Comparison of ENCODE assay signal across 13 cellular contexts in genomic region chr7:139362981-139363380, GRCh38. TPM values are rescaled to one million over a fixed set of nuclear protein-coding genes. Genes with fewer than 3 reads are reported as not detected.
DNase-seq lines count a peak whose midpoint lies in the region; ATAC-seq, FAIRE-seq and TF ChIP-seq lines count a peak whose summit lies in the region.
"Had no signal": no experiment of that assay in that cellular context is flagged by ENCODE, and none has a peak within 500 bp of the region (broad histone marks: within the 10 kb centered on the region; RNA-seq: fewer than 3 reads in every experiment).

No MANE protein-coding gene starts in this region.

- H3K4me1 Mint-ChIP-seq in activated CD8-positive, alpha-beta T cell treated with anti-CD3 and anti-CD28 coated beads, Interleukin-2, amount 10 ng/mL, durations not matched to agents 7 days and 5 days (ENCODE audit: low read depth), result peaks cover 49% of the 10 kb centered on the region
- peaks cover 54 to 81% of the 10 kb centered on the region in 2 donors for H3K4me1 Mint-ChIP-seq in immature natural killer cell

- H3K9me3 Mint-ChIP-seq in activated CD8-positive, alpha-beta T cell treated with anti-CD3 and anti-CD28 coated beads, Interleukin-2, amount 10 ng/mL, durations not matched to agents 7 days and 5 days (ENCODE audit: insufficient read depth), result no peaks in the 10 kb centered on the region
- no peaks in the 10 kb centered on the region for H3K9me3 Mint-ChIP-seq in immature natural killer cell

- DNase-seq in A549 (ENCODE audit: low read depth in 1 of 2, low spot score in 1 of 2), result no peak
- no peak for DNase-seq in activated CD8-positive, alpha-beta T cell treated with anti-CD3 and anti-CD28 coated beads, Interleukin-2, amount 10 ng/mL, durations not matched to agents 7 days and 5 days
- no peak for DNase-seq in immature natural killer cell
- DNase-seq in sigmoid colon, result no peak
- no peak for DNase-seq in SW480 (ENCODE audit: low spot score)
- DNase-seq in activated CD4-positive, alpha-beta T cell treated with anti-CD3 and anti-CD28 coated beads, Interleukin-2, amount 50 U/mL, for 48 hours, result no peak
- DNase-seq: C1 segment of cervical spinal cord, islet precursor cell, pancreas had no signal

- H3K36me3 ChIP-seq in HEK293 (ENCODE audit: control insufficient read depth in 2 of 2, insufficient read depth in 1 of 2, low read length in 2 of 2) (peaks cover 0 to 41% of the 10 kb centered on the region in 2 experiments; a peak in 1 of 3 replicates), sigmoid colon (peaks cover 0 to 11% (median 0%) of the 10 kb centered on the region in 4 donors)

- H3K4me3 Mint-ChIP-seq in activated CD8-positive, alpha-beta T cell treated with anti-CD3 and anti-CD28 coated beads, Interleukin-2, amount 10 ng/mL, durations not matched to agents 7 days and 5 days, result peak overlapping the region; percentile 40
- peak overlapping the region in 2 of 5 donors; percentile 7 to 23 for H3K4me3 Mint-ChIP-seq in immature natural killer cell

- H3K27ac Mint-ChIP-seq in activated CD8-positive, alpha-beta T cell treated with anti-CD3 and anti-CD28 coated beads, Interleukin-2, amount 10 ng/mL, durations not matched to agents 7 days and 5 days, result peak overlapping the region; percentile 73
- peak overlapping the region in 5 of 6 donors; percentile 4 to 70 (median 41) for H3K27ac Mint-ChIP-seq in immature natural killer cell

- no peaks in the 10 kb centered on the region for H3K9me3 ChIP-seq in A549
- no peaks in the 10 kb centered on the region for H3K9me3 ChIP-seq in HEK293 (ENCODE audit: control insufficient read depth, insufficient read depth, low read depth, low read length)
- no peaks in the 10 kb centered on the region for H3K9me3 ChIP-seq in sigmoid colon
- H3K9me3 ChIP-seq: esophagus muscularis mucosa, pancreas had no signal

- H3K4me2 ChIP-seq in A549, result peak overlapping the region; percentile 82

- peaks cover 49% of the 10 kb centered on the region for H3K36me3 Mint-ChIP-seq in activated CD8-positive, alpha-beta T cell treated with anti-CD3 and anti-CD28 coated beads, Interleukin-2, amount 10 ng/mL, durations not matched to agents 7 days and 5 days (ENCODE audit: low read depth)
- H3K36me3 Mint-ChIP-seq in immature natural killer cell, result peaks cover 0 to 4% (median 0%) of the 10 kb centered on the region in 3 donors

- no peaks in the 10 kb centered on the region for H3K27me3 ChIP-seq in sigmoid colon
- H3K27me3 ChIP-seq: esophagus muscularis mucosa, pancreas had no signal

- CTCF ChIA-PET in A549 (lab: Yijun Ruan, JAX) (no interaction called here), HEK293 (lab: Yijun Ruan, JAX) (no interaction called here)
- CTCF ChIA-PET in activated CD8-positive, alpha-beta T cell treated with anti-CD3 and anti-CD28 coated beads, Interleukin-2, amount 10 ng/mL, durations not matched to agents 7 days and 5 days (lab: Charles Lee), result interaction anchor here (0.8 kb wide), 1 partner anchor 235 kb away, joined by 3 read pairs; no protein-coding TSS in a partner anchor

- POLR2A ChIA-PET in A549 (lab: Yijun Ruan, JAX), result no interaction called here
- POLR2A ChIA-PET in HEK293 (lab: Yijun Ruan, JAX), result no interaction called here
- POLR2A ChIA-PET in activated CD8-positive, alpha-beta T cell treated with anti-CD3 and anti-CD28 coated beads, Interleukin-2, amount 10 ng/mL, durations not matched to agents 7 days and 5 days (lab: Charles Lee), result no interaction called here

- FAIRE-seq in A549 (lab: Jason Lieb, UNC), result no peak
- FAIRE-seq: pancreas, RCC 7860 had no signal

- TF ChIP-seq CTCF in A549 (IDR thresholded peaks at IDR 0.05) (no peak), HEK293 (tag by site-specific recombination; IDR thresholded peaks at IDR 0.05) (no peak), sigmoid colon (IDR thresholded peaks at IDR 0.05) (no peak)

- TF ChIP-seq RAD21 in A549 (conservative IDR thresholded peaks at IDR 0.05 in 1 of 2, IDR thresholded peaks at IDR 0.05 in 1 of 2), result no peak

- no peaks in the 10 kb centered on the region for H3K27me3 Mint-ChIP-seq in activated CD8-positive, alpha-beta T cell treated with anti-CD3 and anti-CD28 coated beads, Interleukin-2, amount 10 ng/mL, durations not matched to agents 7 days and 5 days (ENCODE audit: low read depth)
- H3K27me3 Mint-ChIP-seq in immature natural killer cell (ENCODE audit: low read depth in 3 of 3), result peaks cover 6 to 25% (median 19%) of the 10 kb centered on the region in 3 donors

- ATAC-seq in A549 (no peak), HG02623 (IDR thresholded peaks at IDR 0.05; ENCODE audit: unreplicated experiment) (no peak)
- ATAC-seq in activated CD8-positive, alpha-beta T cell treated with anti-CD3 and anti-CD28 coated beads, Interleukin-2, amount 10 ng/mL, durations not matched to agents 7 days and 5 days, result no peak
- ATAC-seq: pancreas had no signal

- H3K4me3 ChIP-seq in A549 (no peak overlapping the region), HEK293 (ENCODE audit: low read depth, low read length) (no peak overlapping the region), sigmoid colon (no peak overlapping the region)
- H3K4me3 ChIP-seq: esophagus muscularis mucosa, pancreas had no signal

- TF ChIP-seq POLR2A in A549 (IDR thresholded peaks at IDR 0.05; ENCODE audit: low read length) (no peak), sigmoid colon (IDR thresholded peaks at IDR 0.05) (no peak)

- peaks cover 30% of the 10 kb centered on the region for H3K4me1 ChIP-seq in A549
- H3K4me1 ChIP-seq in HEK293 (ENCODE audit: control insufficient read depth, insufficient read depth, low read length), result peaks cover 7% of the 10 kb centered on the region; the same call in 1 of the 2 replicates
- H3K4me1 ChIP-seq in sigmoid colon, result peaks cover 0 to 70% (median 57%) of the 10 kb centered on the region in 4 donors

- WGBS in A549 (ENCODE audit: missing lambda C conversion rate), result 88% methylated on average over 6 of the region's 6 CpGs
- WGBS in sigmoid colon, 2 donors, result 93 to 94% methylated on average over 6 of the region's 6 CpGs

- intact Hi-C loops in sigmoid colon (cut with DNase I), result loop anchor here (5.0 kb wide), 1 partner anchor 814 kb away; the partner anchor contains the start of gene KDM7A

- TF ChIP-seq EP300 in A549 (IDR thresholded peaks at IDR 0.05) (no peak), sigmoid colon (IDR thresholded peaks at IDR 0.05) (no peak)

- H3K27ac ChIP-seq in A549 (no peak overlapping the region), HEK293 (ENCODE audit: extremely low read depth, low read depth, low read length) (no peak overlapping the region), sigmoid colon (no peak overlapping the region)
- H3K27ac ChIP-seq: esophagus muscularis mucosa, pancreas had no signal

TF ChIP-seq in A549, 52 proteins besides CTCF, POLR2A, EP300 and RAD21 (continues in another document):
- TF ChIP-seq KDM1A (IDR thresholded peaks at IDR 0.05; ENCODE audit: low read depth) (no peak), JUNB (IDR thresholded peaks at IDR 0.05) (no peak), ZC3H11A (IDR thresholded peaks at IDR 0.05) (no peak), ZNF302 (CRISPR knock-in tag; IDR thresholded peaks at IDR 0.05) (no peak), FOSB (CRISPR knock-in tag; IDR thresholded peaks at IDR 0.05) (no peak), ZFP36 (IDR thresholded peaks at IDR 0.05; ENCODE audit: borderline replicate concordance, partially characterized antibody) (no peak), HES2 (IDR thresholded peaks at IDR 0.05) (no peak), RNF2 (IDR thresholded peaks at IDR 0.05; ENCODE audit: borderline replicate concordance, low read depth) (no peak), POLR2AphosphoS2 (conservative IDR thresholded peaks at IDR 0.05; ENCODE audit: low read length) (no peak)

TF ChIP-seq in HEK293, 187 proteins besides CTCF, POLR2A, EP300 and RAD21:
- TF ChIP-seq ZNF335 (tag by site-specific recombination; conservative IDR thresholded peaks at IDR 0.05), result peak; percentile 46
- TF ChIP-seq SP3 (tag by site-specific recombination; IDR thresholded peaks at IDR 0.05), result 0 out of 2 replicates have a peak, but pooled peaks have one; percentile 23
- no peak for TF ChIP-seq ZNF354C (tag by site-specific recombination; IDR thresholded peaks at IDR 0.05; ENCODE audit: borderline replicate concordance, low read depth)
- peak; percentile 50 for TF ChIP-seq SP2 (tag by site-specific recombination; IDR thresholded peaks at IDR 0.05)
- no peak for TF ChIP-seq ZFP41 (tag by site-specific recombination; IDR thresholded peaks at IDR 0.05; ENCODE audit: borderline replicate concordance)

RNA-seq across cellular contexts. Expression of gene LUC7L2, which starts 3.3 kb away (rescaled TPM):
- polyA plus RNA-seq in A549 (2011; rRNA removed), result 49.5 and 75.7 TPM in 2 replicates
- polyA plus RNA-seq in A549 (2012; cell fraction: cytosol; rRNA removed), result 26.6 and 39.9 TPM in 2 replicates
- polyA plus RNA-seq in A549 (2012; cell fraction: nucleus; rRNA removed), result 33.5 and 60.9 TPM in 2 replicates
- polyA plus RNA-seq in A549 (2017; fragmentation: RNase III; extraction: RNeasy Plus Mini Kit Qiagen cat#74134 plus additional on column Dnase treatment), result 47.8 to 50.0 TPM (median 49.5 TPM) in 3 replicates
- 17.9 and 21.6 TPM in 2 replicates for polyA minus RNA-seq in A549 (2011; rRNA and poly(A)+ RNA removed)
- total RNA-seq in activated CD8-positive, alpha-beta T cell treated with anti-CD3 and anti-CD28 coated beads, Interleukin-2, amount 10 ng/mL, durations not matched to agents 7 days and 5 days, result 100 to 1,000 TPM; 126 to 131 TPM
- 10 to 100 TPM; 44.4 to 74.2 (median 46.3) TPM for polyA plus RNA-seq in immature natural killer cell
- total RNA-seq in sigmoid colon, result 10 to 100 TPM; 67.1 to 79.1 (median 74.5) TPM
- polyA plus RNA-seq in sigmoid colon, result 10 to 100 TPM; 23.8 to 44.9 (median 24.6) TPM

RNA-seq across cellular contexts. Expression of gene FMC1, which starts 21.8 kb away (rescaled TPM):
- polyA plus RNA-seq in A549 (2011; rRNA removed) (21.1 and 23.4 TPM in 2 replicates), A549 (2017; fragmentation: RNase III; extraction: RNeasy Plus Mini Kit Qiagen cat#74134 plus additional on column Dnase treatment) (18.9 to 22.4 TPM (median 20.5 TPM) in 3 replicates), immature natural killer cell (10 to 100 TPM; 35.9 to 59.9 (median 37.2) TPM), sigmoid colon (10 to 100 TPM; 20.6 to 43.5 (median 31.2) TPM)
- 40.5 and 43.6 TPM in 2 replicates for polyA plus RNA-seq in A549 (2012; cell fraction: cytosol; rRNA removed)
- polyA plus RNA-seq in A549 (2012; cell fraction: nucleus; rRNA removed), result 17.6 and 23.0 TPM in 2 replicates
- 4.8 and 10.5 TPM in 2 replicates for polyA minus RNA-seq in A549 (2011; rRNA and poly(A)+ RNA removed)
- total RNA-seq in activated CD8-positive, alpha-beta T cell treated with anti-CD3 and anti-CD28 coated beads, Interleukin-2, amount 10 ng/mL, durations not matched to agents 7 days and 5 days, result 1 to 10 TPM; 6.4 to 6.7 TPM
- 10 to 100 TPM; 16.6 to 28.3 (median 23.4) TPM for total RNA-seq in sigmoid colon
